ENCODE assay signal across 8 cellular contexts in genomic region chrX:49100704-49101628, GRCh38. TPM values are rescaled to one million over a fixed set of nuclear protein-coding genes. Genes with fewer than 3 reads are reported as not detected.
DNase-seq lines count a peak whose midpoint lies in the region; ATAC-seq, FAIRE-seq and TF ChIP-seq lines count a peak whose summit lies in the region.

No MANE protein-coding gene starts in this region.

- no peaks in the 10 kb centered on the region for H3K4me1 Mint-ChIP-seq in type B pancreatic cell (ENCODE audit: unreplicated experiment)

- peak; percentile 91 for DNase-seq in GM12891 (ENCODE audit: insufficient read length, low spot score)
- peak; percentile 80 for DNase-seq in NCI-H1417 treated with DMSO at 0.1 percent for 48 hours (lab: John Stamatoyannopoulos, UW)
- peak; percentile 20 to 80 for DNase-seq in SW 1271 (lab: John Stamatoyannopoulos, UW)
- peak; percentile 94 for DNase-seq in adipocyte (ENCODE audit: low read depth)
- peak; percentile 90 to 91 for DNase-seq in heart right ventricle
- DNase-seq in pons (ENCODE audit: low spot score) = peak; percentile 89
- peak; percentile 87 for DNase-seq in type B pancreatic cell (ENCODE audit: extremely low spot score, unreplicated experiment)

- peak overlapping the region; percentile 70 for H3K27ac Mint-ChIP-seq in type B pancreatic cell

- H3K9ac ChIP-seq in adipocyte (ENCODE audit: low read length) = peak overlapping the region; percentile 84

- H3K27me3 ChIP-seq in adipocyte (replicated peaks; ENCODE audit: control insufficient read depth, insufficient read depth, low read length) = no peaks in the 10 kb centered on the region
- no peaks in the 10 kb centered on the region for H3K27me3 ChIP-seq in heart right ventricle

- no peaks in the 10 kb centered on the region for H3K9me3 Mint-ChIP-seq in type B pancreatic cell

- H3K4me1 ChIP-seq in adipocyte (ENCODE audit: control insufficient read depth, insufficient read depth, low read length) = peaks cover 3% of the 10 kb centered on the region
- H3K4me1 ChIP-seq in heart right ventricle = peaks cover 0 to 8% (median 0%) of the 10 kb centered on the region in 9 donors

- no peaks in the 10 kb centered on the region for H3K9me3 ChIP-seq in adipocyte (ENCODE audit: control insufficient read depth, low read length)
- H3K9me3 ChIP-seq in heart right ventricle = no peaks in the 10 kb centered on the region

- TF ChIP-seq CTCF in heart right ventricle (IDR thresholded peaks at IDR 0.05) = no peak
- TF ChIP-seq CTCF in type B pancreatic cell (conservative IDR thresholded peaks at IDR 0.05) = no peak

- H3K27me3 Mint-ChIP-seq in type B pancreatic cell = no peaks in the 10 kb centered on the region

- peak; percentile 71 for TF ChIP-seq POLR2A in GM12891 (IDR thresholded peaks at IDR 0.05; ENCODE audit: low read depth, low read length)

- ATAC-seq in HG02798 (IDR thresholded peaks at IDR 0.05; ENCODE audit: poor library complexity, unreplicated experiment) (peak; percentile 97), heart right ventricle (peak; percentile 96 to 99 (median 98))

- intact Hi-C loops in heart right ventricle (cut with DNase I) = loop anchor here in 2 of 10 donors (2.0 to 10.0 kb wide), 2 partner anchors 20 to 56 kb away; partner anchors contain the start of gene TFE3 (in 1 of the 2)

- peak overlapping the region; percentile 92 for H3K4me3 Mint-ChIP-seq in type B pancreatic cell

- no peaks in the 10 kb centered on the region for H3K36me3 ChIP-seq in adipocyte (ENCODE audit: control insufficient read depth, insufficient read depth, low read length, severe bottlenecking)
- H3K36me3 ChIP-seq in heart right ventricle = peaks cover 0 to 3% (median 0%) of the 10 kb centered on the region in 9 donors

- peak; percentile 97 for FAIRE-seq in GM12891 (lab: Jason Lieb, UNC)

- H3K4me3 ChIP-seq in adipocyte (ENCODE audit: low read length) (peak overlapping the region; percentile 79), heart right ventricle (peak overlapping the region; percentile 14 to 72 (median 61))

- H3K27ac ChIP-seq in heart right ventricle = peak overlapping the region in 9 of 10 donors; percentile 57 to 85 (median 76)

- no peaks in the 10 kb centered on the region for H3K36me3 Mint-ChIP-seq in type B pancreatic cell

- WGBS in heart right ventricle, 2 donors = 0 to 1% methylated on average over 46 to 74 of the region's 74 CpGs

TF ChIP-seq in GM12891, 5 proteins besides CTCF, POLR2A, EP300 and RAD21:
- TF ChIP-seq POLR2AphosphoS5 (IDR thresholded peaks at IDR 0.05; ENCODE audit: low read depth, low read length) (peak; percentile 50; the same call in 1 of the 2 replicates), TAF1 (IDR thresholded peaks at IDR 0.05; ENCODE audit: low read depth, low read length) (0 out of 2 replicates have a peak, but pooled peaks have one; percentile 39), POU2F2 (IDR thresholded peaks at IDR 0.05; ENCODE audit: low read depth, low read length) (no peak)

RNA-seq across cellular contexts. Expression of gene WDR45, which starts 21.3 kb away (rescaled TPM):
- 15.5 TPM for polyA plus RNA-seq in GM12891 (2012; ENCODE audit: low read depth, missing spikeins)
- total RNA-seq in heart right ventricle = 10 to 100 TPM; 45.7 to 84.7 (median 60.6) TPM
- 100 to 1,000 TPM in 1 of 2 donors, 10 to 100 TPM in 1; 87.7 to 107 TPM for polyA plus RNA-seq in heart right ventricle
- 45.5 and 53.3 TPM in 2 replicates for total RNA-seq in type B pancreatic cell (ENCODE audit: low replicate concordance)

RNA-seq across cellular contexts. Expression of gene GPKOW, which starts 22.6 kb away (rescaled TPM):
- polyA plus RNA-seq in GM12891 (2012; ENCODE audit: low read depth, missing spikeins) = 16.6 TPM
- total RNA-seq in heart right ventricle = 10 to 100 TPM; 16.5 to 23.2 (median 20.0) TPM
- 10 to 100 TPM in 1 of 2 donors, 1 to 10 TPM in 1; 6.4 to 28.8 TPM for polyA plus RNA-seq in heart right ventricle
- total RNA-seq in type B pancreatic cell (ENCODE audit: low replicate concordance) = 16.4 and 17.8 TPM in 2 replicates

RNA-seq across cellular contexts. Expression of gene PRAF2, which starts 27.2 kb away (rescaled TPM):
- polyA plus RNA-seq in GM12891 (2012; ENCODE audit: low read depth, missing spikeins) = 13.2 TPM
- 10 to 100 TPM in 1 of 10 donors, 1 to 10 TPM in 9; 5.4 to 16.9 (median 8.1) TPM for total RNA-seq in heart right ventricle
- polyA plus RNA-seq in heart right ventricle = 10 to 100 TPM; 24.4 to 26.5 TPM
- 10.0 and 29.7 TPM in 2 replicates for total RNA-seq in type B pancreatic cell (ENCODE audit: low replicate concordance)

RNA-seq across cellular contexts. Expression of gene CCDC120, which starts 42.2 kb away (rescaled TPM):
- polyA plus RNA-seq in GM12891 (2012; ENCODE audit: low read depth, missing spikeins) = 2.3 TPM
- 1 to 10 TPM in 7 of 10 donors, under 1 TPM in 3; 0.71 to 2.0 (median 1.2) TPM for total RNA-seq in heart right ventricle
- polyA plus RNA-seq in heart right ventricle = 1 to 10 TPM in 1 of 2 donors, under 1 TPM in 1; 0.70 to 1.7 TPM
- 25.3 and 48.6 TPM in 2 replicates for total RNA-seq in type B pancreatic cell (ENCODE audit: low replicate concordance)

RNA-seq across cellular contexts. Expression of gene TFE3, which starts 57.8 kb away (rescaled TPM):
- 17.8 TPM for polyA plus RNA-seq in GM12891 (2012; ENCODE audit: low read depth, missing spikeins)
- total RNA-seq in heart right ventricle (10 to 100 TPM; 13.8 to 29.1 (median 16.1) TPM), type B pancreatic cell (ENCODE audit: low replicate concordance) (29.6 and 53.9 TPM in 2 replicates)
- 10 to 100 TPM; 17.6 to 34.8 TPM for polyA plus RNA-seq in heart right ventricle

Comparison
In these comparisons a context has a peak if more than half of its experiments do, and no peak if none do; other contexts are left out.
1. Peak in every context shown above with its lines: DNase-seq, ATAC-seq, H3K4me3 ChIP-seq and H3K27ac ChIP-seq.